Comparison of ENCODE assay signal across 9 cellular contexts in the genomic region with DNA sequence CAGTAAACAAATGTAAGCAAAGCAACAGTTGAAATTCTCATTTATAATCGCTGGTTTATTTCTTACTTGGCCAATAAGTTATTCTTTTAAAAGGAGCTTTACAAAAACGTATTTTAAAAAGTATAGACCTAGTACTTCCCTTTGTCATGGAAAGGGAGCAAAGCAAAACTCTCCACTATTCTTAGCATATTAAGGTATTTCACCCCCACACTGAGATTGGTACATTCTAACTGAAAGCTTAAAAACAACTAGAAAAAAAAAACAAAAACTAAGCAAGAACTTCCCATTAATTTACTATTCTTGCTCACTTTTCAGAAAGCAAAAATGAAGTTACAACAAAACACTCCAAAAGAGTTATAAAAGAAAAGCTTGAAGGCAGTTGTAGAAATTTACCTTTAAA. TPM values are rescaled to one million over a fixed set of nuclear protein-coding genes. Genes with fewer than 3 reads are reported as not detected.
DNase-seq lines count a peak whose midpoint lies in the region; ATAC-seq and TF ChIP-seq lines count a peak whose summit lies in the region.
"Had no signal": no experiment of that assay in that cellular context is flagged by ENCODE, and none has a peak within 500 bp of the region (broad histone marks: within the 10 kb centered on the region; RNA-seq: fewer than 3 reads in every experiment).

No MANE protein-coding gene starts in this region.

- DNase-seq in MG63 = no peak
- no peak for DNase-seq in dorsolateral prefrontal cortex
- no peak for DNase-seq in natural killer cell treated with Interleukin-12 subunit alpha and Interleukin-12 subunit beta and Interleukin-15 and Interleukin-18, amount 100 ng/mL, for 72 hours (ENCODE audit: low spot score)
- no peak for DNase-seq in activated effector memory CD4-positive, alpha-beta T cell treated with Interleukin-2 at 50 U/mL for 16 hours
- DNase-seq: NCI-H524 treated with DMSO at 0.1 percent for 48 hours had no signal

- no peaks in the 10 kb centered on the region for H3K27me3 ChIP-seq in BLaER1
- no peaks in the 10 kb centered on the region for H3K27me3 ChIP-seq in MG63
- no peaks in the 10 kb centered on the region for H3K27me3 ChIP-seq in dorsolateral prefrontal cortex

- H3K27ac ChIP-seq in BLaER1 (peak overlapping the region; percentile 84), dorsolateral prefrontal cortex (peak overlapping the region in 25 of 59 donors; percentile 5 to 100 (median 99))

- peaks cover 28% of the 10 kb centered on the region for H3K4me1 ChIP-seq in BLaER1

- H4K20me1 ChIP-seq in BLaER1 = peaks cover 27% of the 10 kb centered on the region; the same call in 1 of the 2 replicates

- no peaks in the 10 kb centered on the region for H3K9me3 Mint-ChIP-seq in natural killer cell treated with Interleukin-12 subunit alpha and Interleukin-12 subunit beta and Interleukin-15 and Interleukin-18, amount 100 ng/mL, for 72 hours

- ATAC-seq in natural killer cell treated with Interleukin-12 subunit alpha and Interleukin-12 subunit beta and Interleukin-15 and Interleukin-18, amount 100 ng/mL, for 72 hours = no peak
- ATAC-seq in HG02885 (IDR thresholded peaks at IDR 0.05; ENCODE audit: poor library complexity, unreplicated experiment) = no peak
- no peak for ATAC-seq in GM21390 (IDR thresholded peaks at IDR 0.05; ENCODE audit: unreplicated experiment)
- no peak for ATAC-seq in GM21576 (IDR thresholded peaks at IDR 0.05; ENCODE audit: unreplicated experiment)

- peak overlapping the region; percentile 92 for H3K9ac ChIP-seq in BLaER1

- H3K4me3 ChIP-seq in BLaER1 (peak overlapping the region; percentile 95), MG63 (peak overlapping the region; percentile 70), dorsolateral prefrontal cortex (peak overlapping the region; percentile 63 to 99 (median 93))

- peak overlapping the region; percentile 91 to 98 for H3K27ac Mint-ChIP-seq in natural killer cell treated with Interleukin-12 subunit alpha and Interleukin-12 subunit beta and Interleukin-15 and Interleukin-18, amount 100 ng/mL, for 72 hours

- peaks cover 28 to 40% of the 10 kb centered on the region in 2 donors for H3K4me1 Mint-ChIP-seq in natural killer cell treated with Interleukin-12 subunit alpha and Interleukin-12 subunit beta and Interleukin-15 and Interleukin-18, amount 100 ng/mL, for 72 hours (ENCODE audit: low read depth in 2 of 2)

- H3K4me2 ChIP-seq in BLaER1 = peak overlapping the region; percentile 80

- peaks cover 5% of the 10 kb centered on the region for H3K36me3 Mint-ChIP-seq in natural killer cell treated with Interleukin-12 subunit alpha and Interleukin-12 subunit beta and Interleukin-15 and Interleukin-18, amount 100 ng/mL, for 72 hours

- no peak for TF ChIP-seq CTCF in dorsolateral prefrontal cortex (IDR thresholded peaks at IDR 0.05 in 54 of 56, conservative IDR thresholded peaks at IDR 0.05 in 2 of 56; ENCODE audit: low read depth in 1 of 56, partially characterized antibody in 56 of 56)

- intact Hi-C loops in dorsolateral prefrontal cortex (cut with DNase I) = loop anchor here in 1 of 2 donors (5.0 kb wide), 1 partner anchor 1187 kb away; the partner anchor contains the start of genes ATP6V1A and NAA50

- peaks cover 15% of the 10 kb centered on the region for H3K36me3 ChIP-seq in BLaER1
- peaks cover 31% of the 10 kb centered on the region for H3K36me3 ChIP-seq in MG63

- H3K9me3 ChIP-seq in BLaER1 (no peaks in the 10 kb centered on the region), MG63 (no peaks in the 10 kb centered on the region)

- H3K4me3 Mint-ChIP-seq in natural killer cell treated with Interleukin-12 subunit alpha and Interleukin-12 subunit beta and Interleukin-15 and Interleukin-18, amount 100 ng/mL, for 72 hours = peak overlapping the region; percentile 90

- no peaks in the 10 kb centered on the region for H3K27me3 Mint-ChIP-seq in natural killer cell treated with Interleukin-12 subunit alpha and Interleukin-12 subunit beta and Interleukin-15 and Interleukin-18, amount 100 ng/mL, for 72 hours

RNA-seq across cellular contexts. Expression of gene ATG3, which starts 1.4 kb away (rescaled TPM):
- 49.6 and 60.0 TPM in 2 replicates for total RNA-seq in MG63 (2014; rRNA removed; shearing (Covaris generic); ENCODE audit: low replicate concordance)
- 10 to 100 TPM; 36.3 to 85.0 (median 48.6) TPM for total RNA-seq in dorsolateral prefrontal cortex
- total RNA-seq in natural killer cell treated with Interleukin-12 subunit alpha and Interleukin-12 subunit beta and Interleukin-15 and Interleukin-18, amount 100 ng/mL, for 72 hours = 10 to 100 TPM; 44.7 to 54.3 TPM

RNA-seq across cellular contexts. Expression of gene SLC35A5, which starts 1.5 kb away (rescaled TPM):
- 22.3 and 80.5 TPM in 2 replicates for total RNA-seq in MG63 (2014; rRNA removed; shearing (Covaris generic); ENCODE audit: low replicate concordance)
- 10 to 100 TPM; 39.0 to 94.4 (median 57.5) TPM for total RNA-seq in dorsolateral prefrontal cortex
- total RNA-seq in natural killer cell treated with Interleukin-12 subunit alpha and Interleukin-12 subunit beta and Interleukin-15 and Interleukin-18, amount 100 ng/mL, for 72 hours = 10 to 100 TPM in 1 of 2 donors, 1 to 10 TPM in 1; 9.9 to 18.0 TPM
